In the genomic region with DNA sequence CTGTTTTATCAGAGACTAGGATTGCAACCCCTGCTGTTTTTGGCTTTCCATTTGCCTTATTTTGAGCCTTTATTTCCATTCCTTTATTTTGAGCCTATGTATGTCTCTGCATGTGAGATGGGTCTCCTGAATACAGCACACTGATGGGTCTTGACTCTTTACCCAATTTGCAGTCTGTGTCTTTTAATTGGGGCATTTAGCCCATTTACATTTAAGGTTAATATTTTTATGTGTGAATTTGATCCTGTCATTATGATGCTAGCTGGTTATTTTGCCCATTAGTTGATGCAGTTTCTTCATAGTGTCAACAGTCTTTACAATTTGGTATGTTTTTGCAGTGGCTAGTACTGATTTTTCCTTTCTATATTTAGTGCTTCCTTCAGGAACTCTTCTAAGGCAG, we compare ENCODE assay signal across 2 cellular contexts.
DNase-seq lines count a peak whose midpoint lies in the region; ATAC-seq, FAIRE-seq and TF ChIP-seq lines count a peak whose summit lies in the region.
"Not testable (repeated sequence)": the region's sequence is repeated elsewhere in the genome, so short reads cannot be mapped to it uniquely, and the experiment has no call there.

No MANE protein-coding gene starts in this region.

- H3K79me2 ChIP-seq in K562 (ENCODE audit: control insufficient read depth, insufficient read depth, low read length): not testable (repeated sequence)

- H3K27ac ChIP-seq in K562 (ENCODE audit: extremely low read depth, low read depth, low read length); foreskin keratinocyte: not testable (repeated sequence)

- H3K36me3 ChIP-seq in K562 (ENCODE audit: control insufficient read depth, insufficient read depth, low read length): not testable (repeated sequence)

- not testable (repeated sequence) for H3K27me3 ChIP-seq in K562 (ENCODE audit: control insufficient read depth in 2 of 2, insufficient read depth in 2 of 2, low read length in 2 of 2); foreskin keratinocyte

- not testable (repeated sequence) for TF ChIP-seq CTCF in K562 (IDR thresholded peaks at IDR 0.05 in 2 of 3, conservative IDR thresholded peaks at IDR 0.05 in 1 of 3; ENCODE audit: insufficient read depth in 2 of 3, low read depth in 1 of 3, low read length in 3 of 3); foreskin keratinocyte (conservative IDR thresholded peaks at IDR 0.05)

- not testable (repeated sequence) for ATAC-seq in K562
- peak; percentile 61 for ATAC-seq in foreskin keratinocyte

- not testable (repeated sequence) for H3K4me1 ChIP-seq in K562 (replicated peaks in 1 of 2; ENCODE audit: control insufficient read depth in 2 of 2, insufficient read depth in 2 of 2, low read length in 2 of 2); foreskin keratinocyte

- H2AFZ ChIP-seq in K562 (ENCODE audit: low read depth, low read length): not testable (repeated sequence)

- not testable (repeated sequence) for DNase-seq in K562 (ENCODE audit: extremely low read depth in 1 of 4, low spot score in 3 of 4); foreskin keratinocyte

- in situ Hi-C loops in K562 (cut with MboI): not testable (repeated sequence)

- BruUV-seq in K562 (replicated peaks; lab: Mats Ljungman, UMichigan): not testable (repeated sequence)

- FAIRE-seq in K562 (lab: Jason Lieb, UNC): not testable (repeated sequence)

- not testable (repeated sequence) for H4K20me1 ChIP-seq in K562 (replicated peaks; ENCODE audit: control insufficient read depth, insufficient read depth, low read length)

- TF ChIP-seq EP300 in K562 (IDR thresholded peaks at IDR 0.05; ENCODE audit: low read length): not testable (repeated sequence)

- not testable (repeated sequence) for H3K9ac ChIP-seq in K562 (ENCODE audit: insufficient read depth in 1 of 2, low read depth in 2 of 2, low read length in 2 of 2)

- intact Hi-C loops in K562 (cut with micrococcal nuclease): not testable (repeated sequence)

- H3K4me3 ChIP-seq in K562: not testable (repeated sequence)

- H3K4me2 ChIP-seq in K562 (ENCODE audit: insufficient read depth, low read length): not testable (repeated sequence)

- POLR2A ChIA-PET in K562 (lab: Yijun Ruan, JAX): not testable (repeated sequence)

- not testable (repeated sequence) for H3K9me3 ChIP-seq in K562 (replicated peaks; ENCODE audit: control insufficient read depth, insufficient read depth, low read depth, low read length)

- TF ChIP-seq POLR2A in K562 (conservative IDR thresholded peaks at IDR 0.05): not testable (repeated sequence)

- not testable (repeated sequence) for TF ChIP-seq RAD21 in K562 (CRISPR knock-in tag; conservative IDR thresholded peaks at IDR 0.05 in 1 of 2, IDR thresholded peaks at IDR 0.05 in 1 of 2)

- not testable (repeated sequence) for H3K9me1 ChIP-seq in K562 (ENCODE audit: control insufficient read depth, insufficient read depth, low read length)

- CTCF ChIA-PET in K562 (lab: Yijun Ruan, JAX; ENCODE audit: low intra/inter-chr PET ratio): not testable (repeated sequence)

TF ChIP-seq in K562, 482 proteins besides CTCF, POLR2A, EP300 and RAD21:
- peak; percentile 67 for TF ChIP-seq ZNF507 (tag; conservative IDR thresholded peaks at IDR 0.05)
